ENCODE assay signal across 9 cellular contexts in genomic region chr6:52517502-52518278, GRCh38. TPM values are rescaled to one million over a fixed set of nuclear protein-coding genes. Genes with fewer than 3 reads are reported as not detected.
DNase-seq lines count a peak whose midpoint lies in the region; ATAC-seq lines count a peak whose summit lies in the region.
"Had no signal": no experiment of that assay in that cellular context is flagged by ENCODE, and none has a peak within 500 bp of the region (broad histone marks: within the 10 kb centered on the region; RNA-seq: fewer than 3 reads in every experiment).

No MANE protein-coding gene starts in this region.

- ATAC-seq in GM18870 (IDR thresholded peaks at IDR 0.05; ENCODE audit: unreplicated experiment) = peak; percentile 97
- peak; percentile 91 for ATAC-seq in HG03280 (IDR thresholded peaks at IDR 0.05; ENCODE audit: unreplicated experiment)
- ATAC-seq in stimulated activated memory B cell treated with anti-CD40 and anti-IgM and Interleukin-4, amounts not matched to agents 10 μg/mL and 1 μg/mL and 100 μg/mL, for 72 hours = peak; percentile 64
- ATAC-seq in effector memory CD8-positive, alpha-beta T cell (replicated peaks) = no peak

- H3K9me3 Mint-ChIP-seq in stimulated activated memory B cell treated with anti-CD40 and anti-IgM and Interleukin-4, amounts not matched to agents 10 μg/mL and 1 μg/mL and 100 μg/mL, for 72 hours = no peaks in the 10 kb centered on the region
- no peaks in the 10 kb centered on the region for H3K9me3 Mint-ChIP-seq in effector memory CD8-positive, alpha-beta T cell
- H3K9me3 Mint-ChIP-seq: IgD-negative memory B cell had no signal

- H3K27me3 Mint-ChIP-seq in stimulated activated memory B cell treated with anti-CD40 and anti-IgM and Interleukin-4, amounts not matched to agents 10 μg/mL and 1 μg/mL and 100 μg/mL, for 72 hours = no peaks in the 10 kb centered on the region
- H3K27me3 Mint-ChIP-seq in effector memory CD8-positive, alpha-beta T cell = no peaks in the 10 kb centered on the region
- H3K27me3 Mint-ChIP-seq: IgD-negative memory B cell had no signal

- DNase-seq in AG08395 (ENCODE audit: low spot score) (peak; percentile 94), SHP77 treated with DMSO at 0.1 percent for 48 hours (lab: John Stamatoyannopoulos, UW) (peak; percentile 28), ecto neural progenitor cell (ENCODE audit: low spot score) (peak; percentile 63), lung microvascular endothelial cell (ENCODE audit: low read depth in 2 of 2) (peak; percentile 95 to 96)
- DNase-seq in effector memory CD8-positive, alpha-beta T cell = no peak

- H3K4me3 Mint-ChIP-seq in stimulated activated memory B cell treated with anti-CD40 and anti-IgM and Interleukin-4, amounts not matched to agents 10 μg/mL and 1 μg/mL and 100 μg/mL, for 72 hours = no peak overlapping the region
- no peak overlapping the region for H3K4me3 Mint-ChIP-seq in effector memory CD8-positive, alpha-beta T cell

- H3K27ac Mint-ChIP-seq in stimulated activated memory B cell treated with anti-CD40 and anti-IgM and Interleukin-4, amounts not matched to agents 10 μg/mL and 1 μg/mL and 100 μg/mL, for 72 hours = peak overlapping the region; percentile 16
- no peak overlapping the region for H3K27ac Mint-ChIP-seq in effector memory CD8-positive, alpha-beta T cell

- peaks cover 9% of the 10 kb centered on the region for H3K4me1 Mint-ChIP-seq in stimulated activated memory B cell treated with anti-CD40 and anti-IgM and Interleukin-4, amounts not matched to agents 10 μg/mL and 1 μg/mL and 100 μg/mL, for 72 hours
- peaks cover 12 to 16% of the 10 kb centered on the region in 2 donors for H3K4me1 Mint-ChIP-seq in effector memory CD8-positive, alpha-beta T cell (ENCODE audit: low read depth in 2 of 2)

- peaks cover 52% of the 10 kb centered on the region for H3K36me3 Mint-ChIP-seq in stimulated activated memory B cell treated with anti-CD40 and anti-IgM and Interleukin-4, amounts not matched to agents 10 μg/mL and 1 μg/mL and 100 μg/mL, for 72 hours
- peaks cover 10% of the 10 kb centered on the region for H3K36me3 Mint-ChIP-seq in effector memory CD8-positive, alpha-beta T cell (ENCODE audit: insufficient read depth)
- H3K36me3 Mint-ChIP-seq: IgD-negative memory B cell had no signal

RNA-seq across cellular contexts. Expression of gene TRAM2, which starts 59.2 kb away (rescaled TPM):
- total RNA-seq in lung microvascular endothelial cell = 14.3 and 17.7 TPM in 2 replicates

Comparison
In these comparisons a context has a peak if more than half of its experiments do, and no peak if none do; other contexts are left out.
1. DNase-seq: peak in AG08395 (single experiment), SHP77 treated with DMSO at 0.1 percent for 48 hours (single experiment), ecto neural progenitor cell (single experiment) and lung microvascular endothelial cell (2 of 2); none in effector memory CD8-positive, alpha-beta T cell (0 of 3).